ENCODE assay signal across 1 cellular context in the genomic region with DNA sequence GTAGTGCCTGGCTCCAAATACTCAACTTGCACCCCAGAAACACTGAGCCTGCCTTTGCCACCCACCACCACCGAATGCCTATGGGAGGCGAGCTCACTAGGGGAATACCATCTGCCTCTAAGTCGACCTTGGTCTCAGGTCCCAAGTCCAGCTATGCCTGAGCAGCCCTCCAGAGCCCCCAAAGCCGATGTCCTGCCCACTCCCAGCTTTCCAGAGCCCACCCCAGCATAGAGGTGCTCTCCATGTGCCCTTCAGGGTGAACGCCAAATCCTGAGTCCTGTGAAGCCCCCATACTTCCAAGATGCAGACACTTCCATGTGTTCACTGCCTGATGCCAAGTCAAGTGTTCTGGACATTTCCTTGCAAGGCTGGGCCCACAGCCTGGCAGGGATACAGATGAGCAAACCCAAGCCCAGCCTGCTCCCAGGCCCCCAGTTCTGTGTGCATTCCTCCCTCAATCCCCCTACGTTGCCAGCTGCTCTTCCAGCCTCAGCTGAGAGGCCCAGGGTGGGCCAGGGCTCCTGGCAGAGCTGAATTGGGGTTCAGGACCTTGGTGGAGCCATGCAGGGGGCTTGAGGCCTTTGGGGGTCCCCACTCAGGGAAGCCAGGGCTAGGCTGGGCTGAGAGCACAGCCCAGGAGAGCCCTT.
TF ChIP-seq lines count a peak whose summit lies in the region.

No MANE protein-coding gene starts in this region.

TF ChIP-seq in H1, 55 proteins besides CTCF, POLR2A, EP300 and RAD21:
- TF ChIP-seq SIX5 (IDR thresholded peaks at IDR 0.05; ENCODE audit: low read depth, low read length): no peak
- TF ChIP-seq JUN (IDR thresholded peaks at IDR 0.05; ENCODE audit: low read depth, low read length): no peak
- TF ChIP-seq EGR1 (IDR thresholded peaks at IDR 0.05; ENCODE audit: borderline replicate concordance, low read depth, low read length): no peak
- TF ChIP-seq BACH1 (IDR thresholded peaks at IDR 0.05; ENCODE audit: low read length): no peak
- no peak for TF ChIP-seq SP4 (IDR thresholded peaks at IDR 0.05; ENCODE audit: low read length)
- TF ChIP-seq FOSL1 (IDR thresholded peaks at IDR 0.05; ENCODE audit: insufficient read depth, low read depth, low read length): no peak
- TF ChIP-seq, protein P1, sequence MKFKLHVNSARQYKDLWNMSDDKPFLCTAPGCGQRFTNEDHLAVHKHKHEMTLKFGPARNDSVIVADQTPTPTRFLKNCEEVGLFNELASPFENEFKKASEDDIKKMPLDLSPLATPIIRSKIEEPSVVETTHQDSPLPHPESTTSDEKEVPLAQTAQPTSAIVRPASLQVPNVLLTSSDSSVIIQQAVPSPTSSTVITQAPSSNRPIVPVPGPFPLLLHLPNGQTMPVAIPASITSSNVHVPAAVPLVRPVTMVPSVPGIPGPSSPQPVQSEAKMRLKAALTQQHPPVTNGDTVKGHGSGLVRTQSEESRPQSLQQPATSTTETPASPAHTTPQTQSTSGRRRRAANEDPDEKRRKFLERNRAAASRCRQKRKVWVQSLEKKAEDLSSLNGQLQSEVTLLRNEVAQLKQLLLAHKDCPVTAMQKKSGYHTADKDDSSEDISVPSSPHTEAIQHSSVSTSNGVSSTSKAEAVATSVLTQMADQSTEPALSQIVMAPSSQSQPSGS (IDR thresholded peaks at IDR 0.05; ENCODE audit: low read length): no peak
- no peak for TF ChIP-seq CREB1 (IDR thresholded peaks at IDR 0.05)
- TF ChIP-seq, protein P2, sequence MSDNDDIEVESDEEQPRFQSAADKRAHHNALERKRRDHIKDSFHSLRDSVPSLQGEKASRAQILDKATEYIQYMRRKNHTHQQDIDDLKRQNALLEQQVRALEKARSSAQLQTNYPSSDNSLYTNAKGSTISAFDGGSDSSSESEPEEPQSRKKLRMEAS (IDR thresholded peaks at IDR 0.05): no peak
- no peak for TF ChIP-seq GABPA (IDR thresholded peaks at IDR 0.05; ENCODE audit: borderline replicate concordance, insufficient read depth, low read length)
- TF ChIP-seq SIN3A (conservative IDR thresholded peaks at IDR 0.05 in 1 of 2, IDR thresholded peaks at IDR 0.05 in 1 of 2; ENCODE audit: low read depth in 1 of 2, low read length in 2 of 2): no peak
- TF ChIP-seq RNF2 (IDR thresholded peaks at IDR 0.05; ENCODE audit: borderline replicate concordance, low read depth, low read length, missing control alignments, poor library complexity, severe bottlenecking): no peak
- TF ChIP-seq, protein P3, sequence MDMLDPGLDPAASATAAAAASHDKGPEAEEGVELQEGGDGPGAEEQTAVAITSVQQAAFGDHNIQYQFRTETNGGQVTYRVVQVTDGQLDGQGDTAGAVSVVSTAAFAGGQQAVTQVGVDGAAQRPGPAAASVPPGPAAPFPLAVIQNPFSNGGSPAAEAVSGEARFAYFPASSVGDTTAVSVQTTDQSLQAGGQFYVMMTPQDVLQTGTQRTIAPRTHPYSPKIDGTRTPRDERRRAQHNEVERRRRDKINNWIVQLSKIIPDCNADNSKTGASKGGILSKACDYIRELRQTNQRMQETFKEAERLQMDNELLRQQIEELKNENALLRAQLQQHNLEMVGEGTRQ (IDR thresholded peaks at IDR 0.05; ENCODE audit: low read length): no peak
- no peak for TF ChIP-seq NRF1 (IDR thresholded peaks at IDR 0.05; ENCODE audit: low read depth, low read length)
- TF ChIP-seq TCF12 (IDR thresholded peaks at IDR 0.05; ENCODE audit: low read depth, low read length): no peak
- TF ChIP-seq KDM5A (IDR thresholded peaks at IDR 0.05; ENCODE audit: low read length): no peak
- no peak for TF ChIP-seq MAFK (IDR thresholded peaks at IDR 0.05; ENCODE audit: low read depth, low read length)
- no peak for TF ChIP-seq HDAC6 (IDR thresholded peaks at IDR 0.05; ENCODE audit: low read depth, low read length)
- TF ChIP-seq SAP30 (IDR thresholded peaks at IDR 0.05; ENCODE audit: insufficient read depth, insufficient replicate concordance, low read length): no peak
- TF ChIP-seq SP2 (IDR thresholded peaks at IDR 0.05; ENCODE audit: low read length): no peak
